16 cellular contexts compared by ENCODE assay signal in the genomic region with DNA sequence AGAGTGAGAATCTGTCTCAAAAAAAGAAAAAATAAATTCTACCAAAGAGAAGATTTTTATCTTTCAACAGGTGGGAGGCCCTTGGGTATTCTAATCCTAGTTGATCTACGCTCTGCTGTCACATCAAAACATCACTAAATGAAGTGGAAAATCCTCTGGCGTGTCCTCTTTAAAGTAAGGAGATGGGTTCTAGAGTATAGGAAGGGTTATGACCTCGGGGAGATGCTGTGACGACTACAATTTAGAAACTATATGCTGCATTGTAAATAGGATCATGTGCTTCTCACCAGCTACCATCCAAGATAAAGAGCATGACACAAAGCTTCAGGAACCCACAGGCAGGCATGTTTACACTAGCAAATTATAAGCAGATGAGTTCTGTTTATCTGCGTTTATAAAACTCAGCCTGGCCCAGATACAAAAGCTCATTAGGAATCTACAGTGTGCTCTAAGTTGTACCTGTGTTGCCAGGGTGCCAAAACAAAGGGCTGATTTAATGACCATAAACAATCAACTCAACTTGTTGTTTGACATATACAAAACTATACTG.
DNase-seq lines count a peak whose midpoint lies in the region.
"Had no signal": no experiment of that assay in that cellular context is flagged by ENCODE, and none has a peak within 500 bp of the region (broad histone marks: within the 10 kb centered on the region; RNA-seq: fewer than 3 reads in every experiment).

No MANE protein-coding gene starts in this region.

- H3K4me3 ChIP-seq in CD4-positive, alpha-beta memory T cell (ENCODE audit: low read length in 2 of 2), result no peak overlapping the region
- H3K4me3 ChIP-seq: breast epithelium, SJSA1 had no signal

- peaks cover 0 to 6% (median 3%) of the 10 kb centered on the region in 8 donors for H3K9me3 Mint-ChIP-seq in CD4-positive, alpha-beta memory T cell
- H3K9me3 Mint-ChIP-seq in activated naive CD4-positive, alpha-beta T cell treated with anti-CD3 and anti-CD28 coated beads, Interleukin-2, amount 10 ng/mL, durations not matched to agents 7 days and 5 days, result no peaks in the 10 kb centered on the region

- CTCF ChIA-PET in CD4-positive, alpha-beta memory T cell (lab: Charles Lee; ENCODE audit: partially characterized antibody), result no interaction called here
- CTCF ChIA-PET in activated naive CD4-positive, alpha-beta T cell treated with anti-CD3 and anti-CD28 coated beads, Interleukin-2, amount 10 ng/mL, durations not matched to agents 7 days and 5 days (lab: Charles Lee), result no interaction called here

- no peaks in the 10 kb centered on the region for H3K36me3 ChIP-seq in CD4-positive, alpha-beta memory T cell (ENCODE audit: insufficient read depth, low read length)
- H3K36me3 ChIP-seq: breast epithelium, SJSA1 had no signal

- POLR2A ChIA-PET in CD4-positive, alpha-beta memory T cell (lab: Charles Lee; ENCODE audit: partially characterized antibody), result no interaction called here

- no peaks in the 10 kb centered on the region for H3K4me1 Mint-ChIP-seq in CD4-positive, alpha-beta memory T cell
- no peaks in the 10 kb centered on the region for H3K4me1 Mint-ChIP-seq in activated naive CD4-positive, alpha-beta T cell treated with anti-CD3 and anti-CD28 coated beads, Interleukin-2, amount 10 ng/mL, durations not matched to agents 7 days and 5 days

- intact Hi-C loops in CD4-positive, alpha-beta memory T cell (cut with micrococcal nuclease), result no loop called here

- DNase-seq in AG08396 (ENCODE audit: low spot score), result peak; percentile 48
- peak; percentile 12 for DNase-seq in H4 (ENCODE audit: low spot score)
- peak; percentile 92 for DNase-seq in NCI-H526 treated with DMSO at 0.1 percent for 48 hours (lab: John Stamatoyannopoulos, UW)
- peak; percentile 20 for DNase-seq in fibroblast of the conjunctiva (ENCODE audit: low read depth)
- DNase-seq in CD4-positive, alpha-beta memory T cell, result no peak
- no peak for DNase-seq in hepatic stellate cell (ENCODE audit: low spot score)
- DNase-seq in activated naive CD4-positive, alpha-beta T cell treated with anti-CD3 and anti-CD28 coated beads, Interleukin-2, amount 10 ng/mL, durations not matched to agents 7 days and 5 days, result no peak
- no peak for DNase-seq in activated effector memory CD4-positive, alpha-beta T cell treated with anti-CD3 and anti-CD28 coated beads, Interleukin-2, amount 50 U/mL, for 16 hours
- DNase-seq: activated CD4-positive, alpha-beta T cell treated with anti-CD3 and anti-CD28 coated beads for 4 hours; activated naive CD4-positive, alpha-beta T cell treated with anti-CD3 and anti-CD28 coated beads, Interleukin-2, amount 50 U/mL, for 16 hours; GOT3; nucleus accumbens; right cardiac atrium; T1000 had no signal

- no peak overlapping the region for H3K27ac Mint-ChIP-seq in CD4-positive, alpha-beta memory T cell
- no peak overlapping the region for H3K27ac Mint-ChIP-seq in activated naive CD4-positive, alpha-beta T cell treated with anti-CD3 and anti-CD28 coated beads, Interleukin-2, amount 10 ng/mL, durations not matched to agents 7 days and 5 days

- no peak overlapping the region for H3K4me3 Mint-ChIP-seq in CD4-positive, alpha-beta memory T cell
- H3K4me3 Mint-ChIP-seq in activated naive CD4-positive, alpha-beta T cell treated with anti-CD3 and anti-CD28 coated beads, Interleukin-2, amount 10 ng/mL, durations not matched to agents 7 days and 5 days, result no peak overlapping the region

- no peaks in the 10 kb centered on the region for H3K27me3 ChIP-seq in CD4-positive, alpha-beta memory T cell (ENCODE audit: insufficient read depth, low read length)
- H3K27me3 ChIP-seq: breast epithelium, SJSA1 had no signal

- no peaks in the 10 kb centered on the region for H3K4me1 ChIP-seq in CD4-positive, alpha-beta memory T cell (ENCODE audit: insufficient read depth, low read length)
- H3K4me1 ChIP-seq: breast epithelium, SJSA1 had no signal

- H3K27me3 Mint-ChIP-seq in CD4-positive, alpha-beta memory T cell, result no peaks in the 10 kb centered on the region
- H3K27me3 Mint-ChIP-seq in activated naive CD4-positive, alpha-beta T cell treated with anti-CD3 and anti-CD28 coated beads, Interleukin-2, amount 10 ng/mL, durations not matched to agents 7 days and 5 days, result no peaks in the 10 kb centered on the region

- no peaks in the 10 kb centered on the region for H3K9me3 ChIP-seq in CD4-positive, alpha-beta memory T cell (ENCODE audit: control insufficient read depth in 1 of 2, low read length in 2 of 2)
- H3K9me3 ChIP-seq: SJSA1 had no signal

- no peak overlapping the region for H3K27ac ChIP-seq in CD4-positive, alpha-beta memory T cell (ENCODE audit: low read depth, low read length)
- H3K27ac ChIP-seq: breast epithelium, SJSA1 had no signal

- peaks cover 0 to 17% of the 10 kb centered on the region in 2 donors for H3K36me3 Mint-ChIP-seq in CD4-positive, alpha-beta memory T cell
- no peaks in the 10 kb centered on the region for H3K36me3 Mint-ChIP-seq in activated naive CD4-positive, alpha-beta T cell treated with anti-CD3 and anti-CD28 coated beads, Interleukin-2, amount 10 ng/mL, durations not matched to agents 7 days and 5 days

Comparison
In these comparisons a context has a peak if more than half of its experiments do, and no peak if none do; other contexts are left out.
1. DNase-seq: peak in AG08396 (single experiment), H4 (single experiment), NCI-H526 treated with DMSO at 0.1 percent for 48 hours (single experiment) and fibroblast of the conjunctiva (single experiment); none in CD4-positive, alpha-beta memory T cell (0 of 5), hepatic stellate cell (single experiment), activated naive CD4-positive, alpha-beta T cell treated with anti-CD3 and anti-CD28 coated beads, Interleukin-2, amount 10 ng/mL, durations not matched to agents 7 days and 5 days (single experiment) and activated effector memory CD4-positive, alpha-beta T cell treated with anti-CD3 and anti-CD28 coated beads, Interleukin-2, amount 50 U/mL, for 16 hours (single experiment).